In the genomic region with DNA sequence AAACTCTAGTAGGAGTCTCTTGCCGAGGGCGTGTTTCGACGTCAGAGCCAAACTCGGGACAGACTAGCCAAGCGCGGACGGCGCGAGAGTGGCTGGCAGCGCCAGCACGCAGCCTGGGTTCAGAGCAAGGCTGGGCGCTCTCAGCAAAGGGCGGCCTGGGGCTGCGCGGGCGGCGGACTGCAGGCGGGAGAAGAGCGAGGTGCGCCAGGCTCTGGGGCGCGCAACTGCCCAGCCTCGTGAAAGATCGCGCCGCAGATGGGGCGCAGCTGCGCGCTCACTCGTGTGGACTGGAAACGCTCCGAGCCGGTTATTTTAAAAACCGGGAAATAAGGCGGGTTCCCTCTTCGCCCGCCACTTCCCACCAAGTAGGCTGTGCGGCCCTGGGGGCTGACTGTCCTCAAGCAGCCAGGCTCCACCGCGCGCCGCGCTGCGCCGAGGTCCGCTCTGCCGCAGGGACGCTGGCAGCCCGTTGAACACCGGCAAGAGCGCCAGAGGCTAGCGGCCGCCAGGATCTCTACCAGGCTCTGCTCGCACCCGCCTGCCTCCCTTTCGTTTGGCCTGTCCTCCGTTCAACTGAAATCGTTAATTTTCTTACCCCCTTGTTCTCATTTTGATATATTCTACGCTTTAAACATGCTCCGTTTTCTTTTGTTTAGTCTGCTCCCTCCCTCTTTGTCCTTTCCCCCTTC, we compare ENCODE assay signal across 14 cellular contexts. TPM values are rescaled to one million over a fixed set of nuclear protein-coding genes. Genes with fewer than 3 reads are reported as not detected.
DNase-seq lines count a peak whose midpoint lies in the region; ATAC-seq and TF ChIP-seq lines count a peak whose summit lies in the region.
"Had no signal": no experiment of that assay in that cellular context is flagged by ENCODE, and none has a peak within 500 bp of the region (broad histone marks: within the 10 kb centered on the region; RNA-seq: fewer than 3 reads in every experiment).

No MANE protein-coding gene starts in this region.

- H3K36me3 ChIP-seq in mucosa of descending colon (ENCODE audit: low read depth) (no peaks in the 10 kb centered on the region), A673 (ENCODE audit: insufficient read depth, low read length, poor library complexity, severe bottlenecking) (no peaks in the 10 kb centered on the region)
- H3K36me3 ChIP-seq: Peyer's patch had no signal

- peak; percentile 13 for ATAC-seq in mucosa of descending colon
- ATAC-seq in HG03432 (IDR thresholded peaks at IDR 0.05; ENCODE audit: unreplicated experiment), result no peak
- no peak for ATAC-seq in GM21528 (IDR thresholded peaks at IDR 0.05; ENCODE audit: low FRiP score, unreplicated experiment)

- CTCF ChIA-PET in A673 (lab: Charles Lee), result no interaction called here

- no peaks in the 10 kb centered on the region for H3K27me3 ChIP-seq in A673 (replicated peaks; ENCODE audit: insufficient read depth, low read depth, low read length, poor library complexity)

- no peak for TF ChIP-seq CTCF in mucosa of descending colon (IDR thresholded peaks at IDR 0.05)
- TF ChIP-seq CTCF in A673 (conservative IDR thresholded peaks at IDR 0.05; ENCODE audit: low read depth, low read length), result no peak

- no peak overlapping the region for H3K27ac ChIP-seq in A673 (ENCODE audit: low read depth, low read length, poor library complexity, severe bottlenecking)
- H3K27ac ChIP-seq: parathyroid adenoma, Peyer's patch had no signal

- intact Hi-C loops in mucosa of descending colon (cut with DNase I, micrococcal nuclease) (no loop called here), A673 (cut with micrococcal nuclease; ENCODE audit: unreplicated experiment) (no loop called here)

- H3K9me3 ChIP-seq in mucosa of descending colon (no peaks in the 10 kb centered on the region), A673 (ENCODE audit: low read depth, low read length, poor library complexity, severe bottlenecking) (no peaks in the 10 kb centered on the region)
- H3K9me3 ChIP-seq: Peyer's patch had no signal

- no peak overlapping the region for H3K4me3 ChIP-seq in mucosa of descending colon
- H3K4me3 ChIP-seq in A673 (ENCODE audit: low read depth, low read length, poor library complexity, severe bottlenecking), result no peak overlapping the region

- POLR2A ChIA-PET in A673 (lab: Charles Lee; ENCODE audit: low non-redundant PET), result no interaction called here

- BruUV-seq in A673 (replicated peaks; lab: Mats Ljungman, UMichigan), result no TSS peak

- peaks cover 26% of the 10 kb centered on the region for H3K4me1 ChIP-seq in mucosa of descending colon (ENCODE audit: low read depth)
- peaks cover 19% of the 10 kb centered on the region for H3K4me1 ChIP-seq in A673 (ENCODE audit: insufficient read depth, low read length, poor library complexity, severe bottlenecking)

- DNase-seq in stimulated activated CD4-positive, alpha-beta T cell treated with anti-CD3 and anti-CD28 coated beads, Interleukin-15, amount 100 ng/mL, for 24 hours, result peak; percentile 20
- DNase-seq in stimulated activated CD4-positive, alpha-beta T cell treated with anti-CD3 and anti-CD28 coated beads, Interleukin-4, amount 100 ng/mL, for 4 hours, result no peak
- peak; percentile 31 for DNase-seq in cerebellum (ENCODE audit: low spot score)
- no peak for DNase-seq in mucosa of descending colon
- DNase-seq in DMS114 treated with DMSO at 0.1 percent for 48 hours (lab: John Stamatoyannopoulos, UW; ENCODE audit: unreplicated experiment), result no peak
- DNase-seq in A673 (ENCODE audit: low spot score), result no peak
- DNase-seq: activated CD4-positive, CD25-positive, alpha-beta regulatory T cell treated with anti-CD3 and anti-CD28 coated beads, Interleukin-2, amount 50 U/mL, for 72 hours; C1 segment of cervical spinal cord; NCI-H2029 treated with DMSO at 0.1 percent for 48 hours; Peyer's patch had no signal

RNA-seq across cellular contexts. Expression of a gene that starts 2.4 kb away (rescaled TPM):
- total RNA-seq in cerebellum (not detected), mucosa of descending colon (not detected), A673 (2021) (0.81 and 0.84 TPM in 2 replicates)
- total RNA-seq: glomerular endothelial cell, Peyer's patch had no signal

RNA-seq across cellular contexts. Expression of a gene that starts 33.7 kb away (rescaled TPM):
- 112 TPM for total RNA-seq in cerebellum
- total RNA-seq in mucosa of descending colon, result 10 to 100 TPM; 36.6 to 54.8 (median 43.4) TPM
- total RNA-seq in A673 (2021), result 57.7 and 59.6 TPM in 2 replicates

RNA-seq across cellular contexts. Expression of a gene that starts 44.1 kb away (rescaled TPM):
- total RNA-seq in cerebellum (not detected), mucosa of descending colon (not detected), A673 (2021) (not detected in 2 replicates)
- total RNA-seq: glomerular endothelial cell, Peyer's patch had no signal

Comparison
In these comparisons a context has a peak if more than half of its experiments do, and no peak if none do; other contexts are left out.
1. DNase-seq: peak in stimulated activated CD4-positive, alpha-beta T cell treated with anti-CD3 and anti-CD28 coated beads, Interleukin-15, amount 100 ng/mL, for 24 hours (single experiment) and cerebellum (single experiment); none in stimulated activated CD4-positive, alpha-beta T cell treated with anti-CD3 and anti-CD28 coated beads, Interleukin-4, amount 100 ng/mL, for 4 hours (0 of 2), mucosa of descending colon (0 of 3), DMS114 treated with DMSO at 0.1 percent for 48 hours (single experiment) and A673 (single experiment).